In genomic region chr6:68649669-68650068, GRCh38 we compare ENCODE assay signal across 22 cellular contexts. TPM values are rescaled to one million over a fixed set of nuclear protein-coding genes. Genes with fewer than 3 reads are reported as not detected.
"Had no signal": no experiment of that assay in that cellular context is flagged by ENCODE, and none has a peak within 500 bp of the region (broad histone marks: within the 10 kb centered on the region; RNA-seq: fewer than 3 reads in every experiment).

No MANE protein-coding gene starts in this region.

- H3K9me3 Mint-ChIP-seq: activated CD4-positive, alpha-beta memory T cell treated with anti-CD3 and anti-CD28 coated beads, Interleukin-2, amount 10 ng/mL, durations not matched to agents 7 days and 5 days; activated naive CD8-positive, alpha-beta T cell treated with anti-CD3 and anti-CD28 coated beads, Interleukin-2, amount 50 U/mL, for 24 hours; activated T-helper 1 cell treated with anti-CD3 and anti-CD28 coated beads, Interleukin-12 subunit alpha, Interleukin-12 subunit beta, Interleukin-2, Interleukin-4 antibody, amounts not matched to agents 30 ng/mL and 10 ng/mL and 1 ng/mL, durations not matched to agents 14 hours and 24 hours and 36 hours; brain; dendritic cell treated with granulocyte-macrophage colony-stimulating factor and Interleukin-4, amounts not matched to agents 40 ng/mL and 50 ng/mL, for 4 days; nephron had no signal

- H3K4me3 Mint-ChIP-seq: activated CD4-positive, alpha-beta memory T cell treated with anti-CD3 and anti-CD28 coated beads, Interleukin-2, amount 10 ng/mL, durations not matched to agents 7 days and 5 days; activated naive CD8-positive, alpha-beta T cell treated with anti-CD3 and anti-CD28 coated beads, Interleukin-2, amount 50 U/mL, for 24 hours; activated T-helper 1 cell treated with anti-CD3 and anti-CD28 coated beads, Interleukin-12 subunit alpha, Interleukin-12 subunit beta, Interleukin-2, Interleukin-4 antibody, amounts not matched to agents 30 ng/mL and 10 ng/mL and 1 ng/mL, durations not matched to agents 14 hours and 24 hours and 36 hours; dendritic cell treated with granulocyte-macrophage colony-stimulating factor and Interleukin-4, amounts not matched to agents 40 ng/mL and 50 ng/mL, for 4 days; nephron; stimulated activated naive CD8-positive, alpha-beta T cell treated with anti-CD3 and anti-CD28 coated beads, Interleukin-15, Interleukin-2, amounts not matched to agents 100 ng/mL and 50 ng/mL, for 24 hours had no signal

- H3K27ac Mint-ChIP-seq: activated CD4-positive, alpha-beta memory T cell treated with anti-CD3 and anti-CD28 coated beads, Interleukin-2, amount 10 ng/mL, durations not matched to agents 7 days and 5 days; activated naive CD8-positive, alpha-beta T cell treated with anti-CD3 and anti-CD28 coated beads, Interleukin-2, amount 50 U/mL, for 24 hours; activated T-helper 1 cell treated with anti-CD3 and anti-CD28 coated beads, Interleukin-12 subunit alpha, Interleukin-12 subunit beta, Interleukin-2, Interleukin-4 antibody, amounts not matched to agents 30 ng/mL and 10 ng/mL and 1 ng/mL, durations not matched to agents 14 hours and 24 hours and 36 hours; dendritic cell treated with granulocyte-macrophage colony-stimulating factor and Interleukin-4, amounts not matched to agents 40 ng/mL and 50 ng/mL, for 4 days; stimulated activated naive CD8-positive, alpha-beta T cell treated with anti-CD3 and anti-CD28 coated beads, Interleukin-15, Interleukin-2, amounts not matched to agents 100 ng/mL and 50 ng/mL, for 24 hours had no signal

- H3K27me3 Mint-ChIP-seq: activated CD4-positive, alpha-beta memory T cell treated with anti-CD3 and anti-CD28 coated beads, Interleukin-2, amount 10 ng/mL, durations not matched to agents 7 days and 5 days; brain; stimulated activated naive CD8-positive, alpha-beta T cell treated with anti-CD3 and anti-CD28 coated beads, Interleukin-15, Interleukin-2, amounts not matched to agents 100 ng/mL and 50 ng/mL, for 24 hours had no signal

- H3K4me1 Mint-ChIP-seq: activated CD4-positive, alpha-beta memory T cell treated with anti-CD3 and anti-CD28 coated beads, Interleukin-2, amount 10 ng/mL, durations not matched to agents 7 days and 5 days; activated naive CD8-positive, alpha-beta T cell treated with anti-CD3 and anti-CD28 coated beads, Interleukin-2, amount 50 U/mL, for 24 hours had no signal

- ATAC-seq: activated naive CD8-positive, alpha-beta T cell treated with anti-CD3 and anti-CD28 coated beads, Interleukin-2, amount 50 U/mL, for 24 hours; foreskin keratinocyte; left cardiac atrium; pancreas; psoas muscle had no signal

- DNase-seq: activated CD4-positive, alpha-beta memory T cell treated with anti-CD3 and anti-CD28 coated beads, Interleukin-2, amount 10 ng/mL, durations not matched to agents 7 days and 5 days; activated CD4-positive, alpha-beta T cell treated with anti-CD3 and anti-CD28 coated beads for 48 hours; activated gamma-delta T cell; activated naive CD4-positive, alpha-beta T cell treated with anti-CD3 and anti-CD28 coated beads, Interleukin-2, amount 50 U/mL, for 16 hours; activated naive CD8-positive, alpha-beta T cell treated with anti-CD3 and anti-CD28 coated beads, Interleukin-2, amount 50 U/mL, for 24 hours; activated T-cell treated with anti-CD3 and anti-CD28 coated beads for 4 hours; effector CD4-positive, alpha-beta T cell; foreskin keratinocyte; left cardiac atrium; pancreas; psoas muscle; spleen; stimulated activated CD4-positive, alpha-beta T cell treated with anti-CD3 and anti-CD28 coated beads, Interleukin-4, amount 100 ng/mL, for 1 hour; T-helper 9 cell; tibial artery had no signal

RNA-seq across cellular contexts. Expression of gene ADGRB3, which starts 14.6 kb away (rescaled TPM):
- total RNA-seq: activated CD4-positive, alpha-beta memory T cell treated with anti-CD3 and anti-CD28 coated beads, Interleukin-2, amount 10 ng/mL, durations not matched to agents 7 days and 5 days; activated T-helper 1 cell treated with anti-CD3 and anti-CD28 coated beads, Interleukin-12 subunit alpha, Interleukin-12 subunit beta, Interleukin-2, Interleukin-4 antibody, amounts not matched to agents 30 ng/mL and 10 ng/mL and 1 ng/mL, durations not matched to agents 14 hours and 24 hours and 36 hours; chondrocyte; foreskin keratinocyte; T-helper 1 cell treated with Interleukin-12 subunit alpha and Interleukin-12 subunit beta and Interleukin-4 antibody, amounts not matched to agents 30 ng/mL and 1 ng/mL, for 36 hours had no signal
- polyA plus RNA-seq: foreskin keratinocyte had no signal
